Comparison of ENCODE assay signal across 8 cellular contexts in the genomic region with DNA sequence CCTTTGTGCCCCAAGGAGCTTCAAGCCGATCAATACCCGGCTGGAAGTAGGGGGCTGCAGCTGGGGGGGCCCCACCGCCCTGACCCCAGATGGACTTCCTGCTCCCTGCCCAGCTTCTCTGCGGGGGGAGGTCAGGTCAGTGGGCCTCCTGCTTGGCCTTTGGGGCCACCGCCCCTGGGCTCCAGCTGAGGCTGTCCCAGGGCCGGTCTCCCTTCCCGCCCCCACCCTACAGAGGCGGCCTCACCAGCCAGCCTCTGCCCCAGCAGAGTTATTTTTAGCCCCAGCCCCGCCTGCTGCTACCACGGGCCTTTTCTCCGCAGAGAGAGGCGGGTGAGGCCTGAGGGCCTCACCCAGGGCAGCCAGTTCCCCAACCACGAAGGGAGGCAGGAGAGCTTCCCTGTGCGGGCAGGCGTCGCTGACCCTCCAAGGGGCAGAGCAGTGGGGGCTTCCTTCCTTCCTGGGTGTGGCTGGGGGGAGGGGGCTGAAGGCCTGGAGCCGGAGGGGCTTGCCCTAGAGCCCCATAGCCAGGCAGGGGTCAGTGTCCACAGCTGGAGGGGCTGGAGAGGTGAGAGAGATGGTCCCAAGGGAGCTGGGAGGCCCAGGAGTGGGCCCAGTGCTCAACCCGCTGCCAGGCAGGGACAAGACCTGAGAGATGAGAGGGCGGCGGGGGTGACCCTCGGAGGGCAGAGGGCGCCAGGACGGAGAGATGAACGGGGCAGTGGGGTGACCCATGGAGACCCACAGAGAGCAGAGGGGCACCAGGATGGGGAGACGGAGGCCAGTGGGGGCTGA. TPM values are rescaled to one million over a fixed set of nuclear protein-coding genes. Genes with fewer than 3 reads are reported as not detected.
DNase-seq lines count a peak whose midpoint lies in the region; ATAC-seq lines count a peak whose summit lies in the region.

No MANE protein-coding gene starts in this region.

- H3K4me3 Mint-ChIP-seq in naive B cell: peak overlapping the region; percentile 28 to 88 (median 78)

- H3K4me1 ChIP-seq in esophagus (ENCODE audit: control insufficient read depth in 2 of 2, insufficient read depth in 2 of 2, low read length in 1 of 2): peaks cover 25 to 46% of the 10 kb centered on the region in 2 donors

- peaks cover 0 to 4% of the 10 kb centered on the region in 2 donors for H3K9me3 ChIP-seq in esophagus (ENCODE audit: control insufficient read depth in 2 of 2, insufficient read depth in 1 of 2, low read depth in 1 of 2, low read length in 1 of 2)

- H3K36me3 Mint-ChIP-seq in naive B cell: no peaks in the 10 kb centered on the region

- H3K27me3 ChIP-seq in esophagus (ENCODE audit: control insufficient read depth in 1 of 2, insufficient read depth in 2 of 2, low read length in 2 of 2): no peaks in the 10 kb centered on the region

- ATAC-seq in activated CD4-positive, CD25-positive, alpha-beta regulatory T cell treated with anti-CD3 and anti-CD28 coated beads, Interleukin-2, amount 50 U/mL, for 24 hours: peak; percentile 50 to 52
- ATAC-seq in HG03175 (IDR thresholded peaks at IDR 0.05; ENCODE audit: unreplicated experiment): peak; percentile 41
- peak; percentile 26 to 35 for ATAC-seq in naive B cell (ENCODE audit: low read depth in 2 of 2)

- H3K27me3 Mint-ChIP-seq in naive B cell: no peaks in the 10 kb centered on the region

- H3K36me3 ChIP-seq in esophagus (ENCODE audit: control insufficient read depth in 2 of 2, insufficient read depth in 2 of 2, low read length in 1 of 2): peaks cover 0 to 11% of the 10 kb centered on the region in 2 donors

- 27 to 33% methylated on average over 23 to 25 of the region's 25 CpGs for WGBS in esophagus, 2 donors

- DNase-seq in activated CD4-positive, CD25-positive, alpha-beta regulatory T cell treated with anti-CD3 and anti-CD28 coated beads, Interleukin-2, amount 50 U/mL, for 72 hours: no peak
- peak; percentile 48 for DNase-seq in SK-N-DZ (ENCODE audit: low spot score)
- DNase-seq in naive B cell: peak; percentile 67
- DNase-seq in NCI-H1694 treated with DMSO at 0.1 percent for 48 hours (lab: John Stamatoyannopoulos, UW): no peak
- DNase-seq in stimulated activated CD4-positive, alpha-beta T cell treated with anti-CD3 and anti-CD28 coated beads, Interleukin-2, amount 100 ng/mL, for 24 hours: no peak

- H3K27ac ChIP-seq in esophagus (ENCODE audit: low read depth in 2 of 2, low read length in 1 of 2): peak overlapping the region; percentile 88 to 91

- H3K4me3 ChIP-seq in esophagus (ENCODE audit: low read depth in 1 of 2, low read length in 2 of 2): no peak overlapping the region

- peak overlapping the region; percentile 21 to 99 (median 97) for H3K27ac Mint-ChIP-seq in naive B cell

- H3K9me3 Mint-ChIP-seq in naive B cell: no peaks in the 10 kb centered on the region

- H3K4me1 Mint-ChIP-seq in naive B cell: peaks cover 41 to 52% (median 50%) of the 10 kb centered on the region in 3 donors

RNA-seq across cellular contexts. Expression of a gene that starts 24.6 kb away (rescaled TPM):
- polyA plus RNA-seq in SK-N-DZ (2014; cell fraction: cytosol; rRNA removed): 12.2 and 18.0 TPM in 2 replicates
- polyA plus RNA-seq in SK-N-DZ (2014; cell fraction: nucleus; rRNA removed): 20.1 and 20.9 TPM in 2 replicates
- polyA plus RNA-seq in esophagus (10 to 100 TPM; 17.6 to 33.4 TPM), naive B cell (ENCODE audit: low read depth in 6 of 6) (10 to 100 TPM in 1 of 6 donors, 1 to 10 TPM in 5; 3.3 to 10.3 (median 6.2) TPM)

Comparison
In these comparisons a context has a peak if more than half of its experiments do, and no peak if none do; other contexts are left out.
1. DNase-seq: peak in SK-N-DZ (single experiment) and naive B cell (single experiment); none in activated CD4-positive, CD25-positive, alpha-beta regulatory T cell treated with anti-CD3 and anti-CD28 coated beads, Interleukin-2, amount 50 U/mL, for 72 hours (single experiment), NCI-H1694 treated with DMSO at 0.1 percent for 48 hours (single experiment) and stimulated activated CD4-positive, alpha-beta T cell treated with anti-CD3 and anti-CD28 coated beads, Interleukin-2, amount 100 ng/mL, for 24 hours (0 of 2).
2. Peak in every context shown above with its lines, with median percentiles within 50 percentile points of each other: ATAC-seq.